10 cellular contexts compared by ENCODE assay signal in the genomic region with DNA sequence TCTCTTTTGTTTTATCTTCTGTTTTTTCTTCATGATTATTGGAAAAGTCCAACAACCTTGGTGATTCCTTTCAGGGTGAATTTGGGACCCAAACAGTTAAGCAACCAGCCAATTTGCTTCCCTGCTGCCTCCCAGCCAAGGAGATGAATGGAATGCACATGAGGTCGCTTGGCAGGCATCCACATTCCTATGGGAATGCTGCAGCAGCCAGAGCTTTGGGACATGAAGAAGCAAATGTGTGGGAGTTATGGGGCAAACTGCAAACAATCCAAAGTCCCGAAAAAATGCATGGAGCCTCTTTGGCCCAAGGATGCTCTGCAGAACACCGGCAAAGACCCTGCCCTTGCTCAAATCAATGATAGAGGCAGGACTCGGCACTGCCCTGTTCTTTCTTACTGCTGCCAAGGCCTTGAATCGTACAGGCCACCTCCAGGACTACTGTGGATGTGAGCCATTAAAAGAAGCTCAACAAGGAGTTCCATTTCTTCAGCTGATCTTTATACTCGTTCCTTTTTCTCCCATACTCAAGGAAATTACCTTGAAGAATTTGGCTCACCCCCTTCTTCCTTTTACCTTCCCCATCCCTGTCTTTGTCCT.
DNase-seq lines count a peak whose midpoint lies in the region; ATAC-seq, FAIRE-seq and TF ChIP-seq lines count a peak whose summit lies in the region.
"Had no signal": no experiment of that assay in that cellular context is flagged by ENCODE, and none has a peak within 500 bp of the region (broad histone marks: within the 10 kb centered on the region; RNA-seq: fewer than 3 reads in every experiment).

No MANE protein-coding gene starts in this region.

- H3K36me3 Mint-ChIP-seq in CD4-positive, alpha-beta T cell (ENCODE audit: low read depth), result no peaks in the 10 kb centered on the region

- TF ChIP-seq RAD21 in SK-N-SH (IDR thresholded peaks at IDR 0.05; ENCODE audit: low read length), result peak; percentile 22; the same call in 1 of the 2 replicates

- H3K9me3 ChIP-seq in SK-N-SH, result 0 out of 2 replicates have a peak, but pooled peaks cover 6% of the 10 kb centered on the region
- no peaks in the 10 kb centered on the region for H3K9me3 ChIP-seq in CD4-positive, alpha-beta T cell (ENCODE audit: control insufficient read depth, low read length)

- no peaks in the 10 kb centered on the region for H3K79me2 ChIP-seq in SK-N-SH (ENCODE audit: insufficient read depth)

- ATAC-seq in GM19035 (IDR thresholded peaks at IDR 0.05; ENCODE audit: unreplicated experiment), result no peak
- ATAC-seq in CD4-positive, alpha-beta T cell (ENCODE audit: poor library complexity), result no peak
- ATAC-seq: activated CD8-positive, alpha-beta T cell treated with anti-CD3 and anti-CD28 coated beads, Interleukin-2, amount 10 ng/mL, durations not matched to agents 7 days and 5 days had no signal

- CTCF ChIA-PET in SK-N-SH (lab: Yijun Ruan, JAX), result interaction anchor here (0.8 to 1.2 kb wide), 3 partner anchors 30 to 147 kb away, joined by 3 read pairs; no protein-coding TSS in a partner anchor
- CTCF ChIA-PET in CD4-positive, alpha-beta T cell (lab: Charles Lee), result no interaction called here

- no peaks in the 10 kb centered on the region for H3K36me3 ChIP-seq in SK-N-SH (replicated peaks in 1 of 2; ENCODE audit: control insufficient read depth in 1 of 2, insufficient read depth in 2 of 2, low read length in 1 of 2)

- no peaks in the 10 kb centered on the region for H3K4me1 Mint-ChIP-seq in CD4-positive, alpha-beta T cell (ENCODE audit: low read depth)

- no peak overlapping the region for H3K4me3 Mint-ChIP-seq in CD4-positive, alpha-beta T cell
- H3K4me3 Mint-ChIP-seq: activated CD8-positive, alpha-beta T cell treated with anti-CD3 and anti-CD28 coated beads, Interleukin-2, amount 10 ng/mL, durations not matched to agents 7 days and 5 days had no signal

- peak overlapping the region; percentile 8 for H2AFZ ChIP-seq in SK-N-SH (ENCODE audit: low read depth)

- POLR2A ChIA-PET in SK-N-SH (lab: Yijun Ruan, JAX), result no interaction called here
- POLR2A ChIA-PET in CD4-positive, alpha-beta T cell (lab: Charles Lee), result no interaction called here

- peak; percentile 13 to 78; a peak in 1 of 4 replicates for TF ChIP-seq EP300 in SK-N-SH (IDR thresholded peaks at IDR 0.05; ENCODE audit: borderline replicate concordance in 1 of 2, low read depth in 1 of 2, low read length in 1 of 2)

- no peak for FAIRE-seq in D721Med (lab: Jason Lieb, UNC)

- H3K4me2 ChIP-seq in SK-N-SH, result peak overlapping the region; percentile 48

- H3K9ac ChIP-seq in SK-N-SH, result peak overlapping the region; percentile 10; the same call in 1 of the 2 replicates

- H3F3A ChIP-seq in SK-N-SH (replicated peaks; ENCODE audit: insufficient read depth), result peaks cover 18% of the 10 kb centered on the region

- 14% methylated on average over 6 of the region's 6 CpGs for WGBS in SK-N-SH (ENCODE audit: low lambda C conversion rate)

- no peaks in the 10 kb centered on the region for H3K9me2 ChIP-seq in SK-N-SH

- DNase-seq in DMS 273 treated with DMSO at 0.1 percent for 48 hours (lab: John Stamatoyannopoulos, UW) (peak; percentile 31), SK-N-SH (no peak), globus pallidus (ENCODE audit: low spot score) (peak; percentile 4), non-pigmented ciliary epithelial cell (ENCODE audit: low read depth) (peak; percentile 71), D721Med (ENCODE audit: insufficient read length, low spot score) (no peak)
- no peak for DNase-seq in activated CD8-positive, alpha-beta memory T cell treated with anti-CD3 and anti-CD28 coated beads for 24 hours
- DNase-seq in CD4-positive, alpha-beta T cell, result no peak
- DNase-seq: activated CD8-positive, alpha-beta T cell treated with anti-CD3 and anti-CD28 coated beads, Interleukin-2, amount 10 ng/mL, durations not matched to agents 7 days and 5 days had no signal

- intact Hi-C loops in CD4-positive, alpha-beta T cell (cut with DNase I, micrococcal nuclease), result no loop called here

- peaks cover 53% of the 10 kb centered on the region for H3K27me3 Mint-ChIP-seq in CD4-positive, alpha-beta T cell

- H3K27me3 ChIP-seq in SK-N-SH (ENCODE audit: insufficient read depth), result no peaks in the 10 kb centered on the region
- no peaks in the 10 kb centered on the region for H3K27me3 ChIP-seq in CD4-positive, alpha-beta T cell (ENCODE audit: control insufficient read depth, insufficient read depth, low read length)

- peaks cover 9% of the 10 kb centered on the region for H3K9me3 Mint-ChIP-seq in CD4-positive, alpha-beta T cell

- H3K4me1 ChIP-seq in SK-N-SH (ENCODE audit: control insufficient read depth in 1 of 2, insufficient read depth in 2 of 2, low read depth in 1 of 2, low read length in 1 of 2), result peaks cover 6 to 7% of the 10 kb centered on the region in 2 experiments; a peak in 3 of 4 replicates

- TF ChIP-seq CTCF in SK-N-SH (IDR thresholded peaks at IDR 0.05) (no peak), D721Med (IDR thresholded peaks at IDR 0.05; ENCODE audit: insufficient read depth, missing control alignments) (no peak)
- no peak for TF ChIP-seq CTCF in CD4-positive, alpha-beta T cell (IDR thresholded peaks at IDR 0.05)

- no peaks in the 10 kb centered on the region for H4K20me1 ChIP-seq in SK-N-SH (ENCODE audit: insufficient read depth)

- H3K27ac Mint-ChIP-seq in CD4-positive, alpha-beta T cell, result no peak overlapping the region
- H3K27ac Mint-ChIP-seq: activated CD8-positive, alpha-beta T cell treated with anti-CD3 and anti-CD28 coated beads, Interleukin-2, amount 10 ng/mL, durations not matched to agents 7 days and 5 days had no signal

- 0 out of 4 replicates have a peak overlapping the region, but pooled peaks of 1 of the 2 experiments have one; percentile 2 for H3K4me3 ChIP-seq in SK-N-SH (ENCODE audit: low read depth in 2 of 2, low read length in 1 of 2)

- H3K27ac ChIP-seq in SK-N-SH (ENCODE audit: low read depth in 2 of 2, low read length in 1 of 2), result peak overlapping the region; percentile 66 to 84
- no peak overlapping the region for H3K27ac ChIP-seq in CD4-positive, alpha-beta T cell (ENCODE audit: low read depth, low read length)
- H3K27ac ChIP-seq: HL-60 had no signal

TF ChIP-seq in SK-N-SH, 30 proteins besides CTCF, POLR2A, EP300 and RAD21 (continues in another document):
- no peak for TF ChIP-seq CHD2 (IDR thresholded peaks at IDR 0.05; ENCODE audit: low read length, partially characterized antibody)
- peak; percentile 25; the same call in 1 of the 2 replicates for TF ChIP-seq SIN3A (IDR thresholded peaks at IDR 0.05; ENCODE audit: borderline replicate concordance, low read depth, low read length)
- 0 out of 2 replicates have a peak, but pooled peaks have one; percentile 19 for TF ChIP-seq RCOR1 (IDR thresholded peaks at IDR 0.05; ENCODE audit: low read length)
- TF ChIP-seq, protein P1, sequence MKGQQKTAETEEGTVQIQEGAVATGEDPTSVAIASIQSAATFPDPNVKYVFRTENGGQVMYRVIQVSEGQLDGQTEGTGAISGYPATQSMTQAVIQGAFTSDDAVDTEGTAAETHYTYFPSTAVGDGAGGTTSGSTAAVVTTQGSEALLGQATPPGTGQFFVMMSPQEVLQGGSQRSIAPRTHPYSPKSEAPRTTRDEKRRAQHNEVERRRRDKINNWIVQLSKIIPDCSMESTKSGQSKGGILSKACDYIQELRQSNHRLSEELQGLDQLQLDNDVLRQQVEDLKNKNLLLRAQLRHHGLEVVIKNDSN (IDR thresholded peaks at IDR 0.05; ENCODE audit: borderline replicate concordance, low read depth), result no peak
- TF ChIP-seq TAF1 (IDR thresholded peaks at IDR 0.05; ENCODE audit: borderline replicate concordance, low read depth, low read length), result no peak
- TF ChIP-seq NFIC (IDR thresholded peaks at IDR 0.05; ENCODE audit: borderline replicate concordance), result peak; percentile 97
- TF ChIP-seq SMC3 (IDR thresholded peaks at IDR 0.05; ENCODE audit: low read depth, low read length), result no peak
- TF ChIP-seq JUND (IDR thresholded peaks at IDR 0.05), result peak; percentile 35
- TF ChIP-seq, protein P2, sequence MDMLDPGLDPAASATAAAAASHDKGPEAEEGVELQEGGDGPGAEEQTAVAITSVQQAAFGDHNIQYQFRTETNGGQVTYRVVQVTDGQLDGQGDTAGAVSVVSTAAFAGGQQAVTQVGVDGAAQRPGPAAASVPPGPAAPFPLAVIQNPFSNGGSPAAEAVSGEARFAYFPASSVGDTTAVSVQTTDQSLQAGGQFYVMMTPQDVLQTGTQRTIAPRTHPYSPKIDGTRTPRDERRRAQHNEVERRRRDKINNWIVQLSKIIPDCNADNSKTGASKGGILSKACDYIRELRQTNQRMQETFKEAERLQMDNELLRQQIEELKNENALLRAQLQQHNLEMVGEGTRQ (IDR thresholded peaks at IDR 0.05; ENCODE audit: borderline replicate concordance, low read depth, low read length), result no peak
- peak; percentile 55; the same call in 1 of the 2 replicates for TF ChIP-seq POLR2AphosphoS5 (IDR thresholded peaks at IDR 0.05; ENCODE audit: low read depth, low read length)
- peak; percentile 87 for TF ChIP-seq TEAD4 (IDR thresholded peaks at IDR 0.05; ENCODE audit: borderline replicate concordance, insufficient read depth)
- TF ChIP-seq YY1 (IDR thresholded peaks at IDR 0.05; ENCODE audit: low read depth), result peak; percentile 44; the same call in 1 of the 2 replicates
- TF ChIP-seq FOSL2 (IDR thresholded peaks at IDR 0.05; ENCODE audit: borderline replicate concordance, low read depth), result peak; percentile 25; the same call in 1 of the 2 replicates
- TF ChIP-seq FOXM1 (IDR thresholded peaks at IDR 0.05; ENCODE audit: low read depth), result no peak
- TF ChIP-seq, protein P3, sequence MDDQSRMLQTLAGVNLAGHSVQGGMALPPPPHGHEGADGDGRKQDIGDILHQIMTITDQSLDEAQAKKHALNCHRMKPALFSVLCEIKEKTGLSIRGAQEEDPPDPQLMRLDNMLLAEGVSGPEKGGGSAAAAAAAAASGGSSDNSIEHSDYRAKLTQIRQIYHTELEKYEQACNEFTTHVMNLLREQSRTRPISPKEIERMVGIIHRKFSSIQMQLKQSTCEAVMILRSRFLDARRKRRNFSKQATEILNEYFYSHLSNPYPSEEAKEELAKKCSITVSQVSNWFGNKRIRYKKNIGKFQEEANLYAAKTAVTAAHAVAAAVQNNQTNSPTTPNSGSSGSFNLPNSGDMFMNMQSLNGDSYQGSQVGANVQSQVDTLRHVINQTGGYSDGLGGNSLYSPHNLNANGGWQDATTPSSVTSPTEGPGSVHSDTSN (IDR thresholded peaks at IDR 0.05), result peak; percentile 63
- no peak for TF ChIP-seq FOXJ3 (CRISPR knock-in tag; IDR thresholded peaks at IDR 0.05)

Comparison
In these comparisons a context has a peak if more than half of its experiments do, and no peak if none do; other contexts are left out.
1. DNase-seq: peak in DMS 273 treated with DMSO at 0.1 percent for 48 hours (single experiment), globus pallidus (single experiment) and non-pigmented ciliary epithelial cell (single experiment); none in SK-N-SH (single experiment), activated CD8-positive, alpha-beta memory T cell treated with anti-CD3 and anti-CD28 coated beads for 24 hours (single experiment), D721Med (single experiment) and CD4-positive, alpha-beta T cell (0 of 10).